ENCODE assay signal across 1 cellular context in the genomic region with DNA sequence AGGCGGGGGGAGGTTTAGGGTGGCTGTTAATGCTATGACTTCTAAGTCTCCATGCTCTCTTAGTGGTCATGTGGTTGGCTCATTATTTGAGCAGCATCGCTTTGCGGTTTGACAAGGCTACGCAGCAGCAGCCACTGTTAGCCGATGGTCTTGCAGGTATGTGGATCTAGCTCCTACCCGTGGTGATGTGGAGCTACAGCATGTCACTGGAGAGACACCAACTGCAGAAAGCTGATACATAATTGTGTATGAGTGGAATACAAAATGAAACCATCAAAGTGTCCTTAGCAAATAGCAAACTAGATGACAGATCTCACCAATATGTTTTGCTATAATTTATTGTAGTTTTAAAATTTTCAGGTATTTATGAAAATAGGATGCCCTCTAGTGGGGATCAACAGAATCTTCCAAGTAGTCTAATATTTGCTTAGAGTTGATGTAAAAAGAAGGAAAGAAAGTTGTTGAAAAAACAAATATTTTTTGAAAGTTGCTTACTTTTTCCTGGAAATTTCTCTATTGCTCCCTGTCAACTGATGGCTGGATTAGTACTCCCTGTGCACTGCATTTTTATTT.
A peak's percentile ranks its signal among the peaks of the same experiment; 100 is the strongest.
TF ChIP-seq lines count a peak whose summit lies in the region.

No MANE protein-coding gene starts in this region.

TF ChIP-seq in HepG2, 621 proteins besides CTCF, POLR2A, EP300 and RAD21 (continued from another document and continues in another):
- TF ChIP-seq, protein P1, sequence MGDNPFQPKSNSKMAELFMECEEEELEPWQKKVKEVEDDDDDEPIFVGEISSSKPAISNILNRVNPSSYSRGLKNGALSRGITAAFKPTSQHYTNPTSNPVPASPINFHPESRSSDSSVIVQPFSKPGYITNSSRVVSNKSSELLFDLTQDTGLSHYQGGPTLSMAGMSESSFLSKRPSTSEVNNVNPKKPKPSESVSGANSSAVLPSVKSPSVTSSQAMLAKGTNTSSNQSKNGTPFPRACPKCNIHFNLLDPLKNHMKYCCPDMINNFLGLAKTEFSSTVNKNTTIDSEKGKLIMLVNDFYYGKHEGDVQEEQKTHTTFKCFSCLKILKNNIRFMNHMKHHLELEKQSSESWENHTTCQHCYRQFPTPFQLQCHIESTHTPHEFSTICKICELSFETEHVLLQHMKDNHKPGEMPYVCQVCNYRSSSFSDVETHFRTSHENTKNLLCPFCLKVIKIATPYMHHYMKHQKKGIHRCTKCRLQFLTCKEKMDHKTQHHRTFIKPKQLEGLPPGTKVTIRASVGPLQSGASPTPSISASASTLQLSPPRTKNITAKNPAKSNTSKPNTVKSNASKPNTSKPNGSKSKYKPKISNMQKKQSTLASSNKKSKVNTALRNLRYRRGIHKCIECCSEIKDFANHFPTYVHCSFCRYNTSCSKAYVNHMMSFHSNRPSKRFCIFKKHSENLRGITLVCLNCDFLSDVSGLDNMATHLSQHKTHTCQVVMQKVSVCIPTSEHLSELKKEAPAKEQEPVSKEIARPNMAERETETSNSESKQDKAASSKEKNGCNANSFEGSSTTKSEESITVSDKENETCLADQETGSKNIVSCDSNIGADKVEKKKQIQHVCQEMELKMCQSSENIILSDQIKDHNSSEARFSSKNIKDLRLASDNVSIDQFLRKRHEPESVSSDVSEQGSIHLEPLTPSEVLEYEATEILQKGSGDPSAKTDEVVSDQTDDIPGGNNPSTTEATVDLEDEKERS (CRISPR knock-in tag; IDR thresholded peaks at IDR 0.05): no peak
- TF ChIP-seq TAF15 (IDR thresholded peaks at IDR 0.05; ENCODE audit: low read depth, low read length, poor library complexity, severe bottlenecking) (no peak), SALL1 (CRISPR knock-in tag; IDR thresholded peaks at IDR 0.05) (no peak), ZNF614 (CRISPR knock-in tag; IDR thresholded peaks at IDR 0.05; ENCODE audit: borderline replicate concordance) (no peak), FOSL2 (CRISPR knock-in tag; IDR thresholded peaks at IDR 0.05) (no peak), ZNF615 (CRISPR knock-in tag; IDR thresholded peaks at IDR 0.05; ENCODE audit: borderline replicate concordance) (no peak), ZNF713 (CRISPR knock-in tag; IDR thresholded peaks at IDR 0.05) (no peak), ZSCAN31 (CRISPR knock-in tag; IDR thresholded peaks at IDR 0.05; ENCODE audit: low read depth) (no peak), KLF9 (CRISPR knock-in tag; IDR thresholded peaks at IDR 0.05; ENCODE audit: low read depth) (no peak), ZKSCAN8 (CRISPR knock-in tag; IDR thresholded peaks at IDR 0.05; ENCODE audit: borderline replicate concordance) (no peak), ATRX (CRISPR knock-in tag; IDR thresholded peaks at IDR 0.05; ENCODE audit: borderline replicate concordance) (no peak), FOXA1 (IDR thresholded peaks at IDR 0.05) (no peak), FOXA1 (CRISPR knock-in tag; IDR thresholded peaks at IDR 0.05) (0 out of 2 replicates have a peak, but pooled peaks have one; percentile 12), TEAD3 (CRISPR knock-in tag; optimal IDR thresholded peaks at IDR 0.05; ENCODE audit: borderline replicate concordance) (peak; percentile 77), CEBPB (IDR thresholded peaks at IDR 0.05; ENCODE audit: borderline replicate concordance, low read depth, low read length) (no peak), ZMYM4 (CRISPR knock-in tag; IDR thresholded peaks at IDR 0.05) (0 out of 2 replicates have a peak, but pooled peaks have one; percentile 14), ZNF737 (CRISPR knock-in tag; IDR thresholded peaks at IDR 0.05; ENCODE audit: borderline replicate concordance) (no peak), ZBTB7B (CRISPR knock-in tag; IDR thresholded peaks at IDR 0.05) (no peak), CBFB (CRISPR knock-in tag; IDR thresholded peaks at IDR 0.05) (peak; percentile 46; the same call in 1 of the 2 replicates), SMC3 (IDR thresholded peaks at IDR 0.05; ENCODE audit: low read length) (peak; percentile 90), GLI4 (CRISPR knock-in tag; IDR thresholded peaks at IDR 0.05; ENCODE audit: borderline replicate concordance) (no peak), SATB2 (CRISPR knock-in tag; IDR thresholded peaks at IDR 0.05) (no peak), THAP11 (CRISPR knock-in tag; IDR thresholded peaks at IDR 0.05) (0 out of 2 replicates have a peak, but pooled peaks have one; percentile 15), SPEN (CRISPR knock-in tag; IDR thresholded peaks at IDR 0.05; ENCODE audit: low read depth) (no peak), ZNF431 (CRISPR knock-in tag; IDR thresholded peaks at IDR 0.05; ENCODE audit: borderline replicate concordance, low read depth) (no peak), PHF21A (CRISPR knock-in tag; IDR thresholded peaks at IDR 0.05) (no peak), TARDBP (CRISPR knock-in tag; IDR thresholded peaks at IDR 0.05) (no peak), MBD4 (IDR thresholded peaks at IDR 0.05; ENCODE audit: borderline replicate concordance, low read length) (no peak)
- TF ChIP-seq, protein P2, sequence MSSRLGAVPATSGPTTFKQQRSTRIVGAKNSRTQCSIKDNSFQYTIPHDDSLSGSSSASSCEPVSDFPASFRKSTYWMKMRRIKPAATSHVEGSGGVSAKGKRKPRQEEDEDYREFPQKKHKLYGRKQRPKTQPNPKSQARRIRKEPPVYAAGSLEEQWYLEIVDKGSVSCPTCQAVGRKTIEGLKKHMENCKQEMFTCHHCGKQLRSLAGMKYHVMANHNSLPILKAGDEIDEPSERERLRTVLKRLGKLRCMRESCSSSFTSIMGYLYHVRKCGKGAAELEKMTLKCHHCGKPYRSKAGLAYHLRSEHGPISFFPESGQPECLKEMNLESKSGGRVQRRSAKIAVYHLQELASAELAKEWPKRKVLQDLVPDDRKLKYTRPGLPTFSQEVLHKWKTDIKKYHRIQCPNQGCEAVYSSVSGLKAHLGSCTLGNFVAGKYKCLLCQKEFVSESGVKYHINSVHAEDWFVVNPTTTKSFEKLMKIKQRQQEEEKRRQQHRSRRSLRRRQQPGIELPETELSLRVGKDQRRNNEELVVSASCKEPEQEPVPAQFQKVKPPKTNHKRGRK (CRISPR knock-in tag; IDR thresholded peaks at IDR 0.05): no peak
- TF ChIP-seq, protein P3, sequence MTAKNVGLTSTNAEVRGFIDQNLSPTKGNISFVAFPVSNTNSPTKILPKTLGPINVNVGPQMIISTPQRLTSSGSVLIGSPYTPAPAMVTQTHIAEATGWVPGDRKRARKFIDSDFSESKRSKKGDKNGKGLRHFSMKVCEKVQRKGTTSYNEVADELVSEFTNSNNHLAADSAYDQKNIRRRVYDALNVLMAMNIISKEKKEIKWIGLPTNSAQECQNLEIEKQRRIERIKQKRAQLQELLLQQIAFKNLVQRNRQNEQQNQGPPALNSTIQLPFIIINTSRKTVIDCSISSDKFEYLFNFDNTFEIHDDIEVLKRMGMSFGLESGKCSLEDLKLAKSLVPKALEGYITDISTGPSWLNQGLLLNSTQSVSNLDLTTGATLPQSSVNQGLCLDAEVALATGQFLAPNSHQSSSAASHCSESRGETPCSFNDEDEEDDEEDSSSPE (CRISPR knock-in tag; IDR thresholded peaks at IDR 0.05): no peak
- TF ChIP-seq, protein P4, sequence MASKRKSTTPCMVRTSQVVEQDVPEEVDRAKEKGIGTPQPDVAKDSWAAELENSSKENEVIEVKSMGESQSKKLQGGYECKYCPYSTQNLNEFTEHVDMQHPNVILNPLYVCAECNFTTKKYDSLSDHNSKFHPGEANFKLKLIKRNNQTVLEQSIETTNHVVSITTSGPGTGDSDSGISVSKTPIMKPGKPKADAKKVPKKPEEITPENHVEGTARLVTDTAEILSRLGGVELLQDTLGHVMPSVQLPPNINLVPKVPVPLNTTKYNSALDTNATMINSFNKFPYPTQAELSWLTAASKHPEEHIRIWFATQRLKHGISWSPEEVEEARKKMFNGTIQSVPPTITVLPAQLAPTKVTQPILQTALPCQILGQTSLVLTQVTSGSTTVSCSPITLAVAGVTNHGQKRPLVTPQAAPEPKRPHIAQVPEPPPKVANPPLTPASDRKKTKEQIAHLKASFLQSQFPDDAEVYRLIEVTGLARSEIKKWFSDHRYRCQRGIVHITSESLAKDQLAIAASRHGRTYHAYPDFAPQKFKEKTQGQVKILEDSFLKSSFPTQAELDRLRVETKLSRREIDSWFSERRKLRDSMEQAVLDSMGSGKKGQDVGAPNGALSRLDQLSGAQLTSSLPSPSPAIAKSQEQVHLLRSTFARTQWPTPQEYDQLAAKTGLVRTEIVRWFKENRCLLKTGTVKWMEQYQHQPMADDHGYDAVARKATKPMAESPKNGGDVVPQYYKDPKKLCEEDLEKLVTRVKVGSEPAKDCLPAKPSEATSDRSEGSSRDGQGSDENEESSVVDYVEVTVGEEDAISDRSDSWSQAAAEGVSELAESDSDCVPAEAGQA (IDR thresholded peaks at IDR 0.05; ENCODE audit: low read depth): no peak
- TF ChIP-seq, protein P4 (CRISPR knock-in tag; IDR thresholded peaks at IDR 0.05; ENCODE audit: borderline replicate concordance): no peak
- TF ChIP-seq, protein P5, sequence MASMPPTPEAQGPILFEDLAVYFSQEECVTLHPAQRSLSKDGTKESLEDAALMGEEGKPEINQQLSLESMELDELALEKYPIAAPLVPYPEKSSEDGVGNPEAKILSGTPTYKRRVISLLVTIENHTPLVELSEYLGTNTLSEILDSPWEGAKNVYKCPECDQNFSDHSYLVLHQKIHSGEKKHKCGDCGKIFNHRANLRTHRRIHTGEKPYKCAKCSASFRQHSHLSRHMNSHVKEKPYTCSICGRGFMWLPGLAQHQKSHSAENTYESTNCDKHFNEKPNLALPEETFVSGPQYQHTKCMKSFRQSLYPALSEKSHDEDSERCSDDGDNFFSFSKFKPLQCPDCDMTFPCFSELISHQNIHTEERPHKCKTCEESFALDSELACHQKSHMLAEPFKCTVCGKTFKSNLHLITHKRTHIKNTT (CRISPR knock-in tag; IDR thresholded peaks at IDR 0.05): no peak
- TF ChIP-seq, protein P6, sequence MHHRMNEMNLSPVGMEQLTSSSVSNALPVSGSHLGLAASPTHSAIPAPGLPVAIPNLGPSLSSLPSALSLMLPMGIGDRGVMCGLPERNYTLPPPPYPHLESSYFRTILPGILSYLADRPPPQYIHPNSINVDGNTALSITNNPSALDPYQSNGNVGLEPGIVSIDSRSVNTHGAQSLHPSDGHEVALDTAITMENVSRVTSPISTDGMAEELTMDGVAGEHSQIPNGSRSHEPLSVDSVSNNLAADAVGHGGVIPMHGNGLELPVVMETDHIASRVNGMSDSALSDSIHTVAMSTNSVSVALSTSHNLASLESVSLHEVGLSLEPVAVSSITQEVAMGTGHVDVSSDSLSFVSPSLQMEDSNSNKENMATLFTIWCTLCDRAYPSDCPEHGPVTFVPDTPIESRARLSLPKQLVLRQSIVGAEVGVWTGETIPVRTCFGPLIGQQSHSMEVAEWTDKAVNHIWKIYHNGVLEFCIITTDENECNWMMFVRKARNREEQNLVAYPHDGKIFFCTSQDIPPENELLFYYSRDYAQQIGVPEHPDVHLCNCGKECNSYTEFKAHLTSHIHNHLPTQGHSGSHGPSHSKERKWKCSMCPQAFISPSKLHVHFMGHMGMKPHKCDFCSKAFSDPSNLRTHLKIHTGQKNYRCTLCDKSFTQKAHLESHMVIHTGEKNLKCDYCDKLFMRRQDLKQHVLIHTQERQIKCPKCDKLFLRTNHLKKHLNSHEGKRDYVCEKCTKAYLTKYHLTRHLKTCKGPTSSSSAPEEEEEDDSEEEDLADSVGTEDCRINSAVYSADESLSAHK (CRISPR knock-in tag; IDR thresholded peaks at IDR 0.05; ENCODE audit: borderline replicate concordance): no peak
- TF ChIP-seq, protein P7, sequence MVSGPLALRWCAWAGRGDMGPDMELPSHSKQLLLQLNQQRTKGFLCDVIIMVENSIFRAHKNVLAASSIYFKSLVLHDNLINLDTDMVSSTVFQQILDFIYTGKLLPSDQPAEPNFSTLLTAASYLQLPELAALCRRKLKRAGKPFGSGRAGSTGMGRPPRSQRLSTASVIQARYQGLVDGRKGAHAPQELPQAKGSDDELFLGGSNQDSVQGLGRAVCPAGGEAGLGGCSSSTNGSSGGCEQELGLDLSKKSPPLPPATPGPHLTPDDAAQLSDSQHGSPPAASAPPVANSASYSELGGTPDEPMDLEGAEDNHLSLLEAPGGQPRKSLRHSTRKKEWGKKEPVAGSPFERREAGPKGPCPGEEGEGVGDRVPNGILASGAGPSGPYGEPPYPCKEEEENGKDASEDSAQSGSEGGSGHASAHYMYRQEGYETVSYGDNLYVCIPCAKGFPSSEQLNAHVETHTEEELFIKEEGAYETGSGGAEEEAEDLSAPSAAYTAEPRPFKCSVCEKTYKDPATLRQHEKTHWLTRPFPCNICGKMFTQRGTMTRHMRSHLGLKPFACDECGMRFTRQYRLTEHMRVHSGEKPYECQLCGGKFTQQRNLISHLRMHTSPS (CRISPR knock-in tag; IDR thresholded peaks at IDR 0.05; ENCODE audit: low read depth): no peak
- TF ChIP-seq, protein P8, sequence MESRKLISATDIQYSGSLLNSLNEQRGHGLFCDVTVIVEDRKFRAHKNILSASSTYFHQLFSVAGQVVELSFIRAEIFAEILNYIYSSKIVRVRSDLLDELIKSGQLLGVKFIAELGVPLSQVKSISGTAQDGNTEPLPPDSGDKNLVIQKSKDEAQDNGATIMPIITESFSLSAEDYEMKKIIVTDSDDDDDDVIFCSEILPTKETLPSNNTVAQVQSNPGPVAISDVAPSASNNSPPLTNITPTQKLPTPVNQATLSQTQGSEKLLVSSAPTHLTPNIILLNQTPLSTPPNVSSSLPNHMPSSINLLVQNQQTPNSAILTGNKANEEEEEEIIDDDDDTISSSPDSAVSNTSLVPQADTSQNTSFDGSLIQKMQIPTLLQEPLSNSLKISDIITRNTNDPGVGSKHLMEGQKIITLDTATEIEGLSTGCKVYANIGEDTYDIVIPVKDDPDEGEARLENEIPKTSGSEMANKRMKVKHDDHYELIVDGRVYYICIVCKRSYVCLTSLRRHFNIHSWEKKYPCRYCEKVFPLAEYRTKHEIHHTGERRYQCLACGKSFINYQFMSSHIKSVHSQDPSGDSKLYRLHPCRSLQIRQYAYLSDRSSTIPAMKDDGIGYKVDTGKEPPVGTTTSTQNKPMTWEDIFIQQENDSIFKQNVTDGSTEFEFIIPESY (CRISPR knock-in tag; IDR thresholded peaks at IDR 0.05): no peak
